Comparison of ENCODE assay signal across 1 cellular context in genomic region chr21:38297193-38297592, GRCh38.
TF ChIP-seq lines count a peak whose summit lies in the region.

No MANE protein-coding gene starts in this region.

TF ChIP-seq in endothelial cell of umbilical vein, 7 proteins besides CTCF, POLR2A, EP300 and RAD21 (continued from another document):
- TF ChIP-seq, protein P1, sequence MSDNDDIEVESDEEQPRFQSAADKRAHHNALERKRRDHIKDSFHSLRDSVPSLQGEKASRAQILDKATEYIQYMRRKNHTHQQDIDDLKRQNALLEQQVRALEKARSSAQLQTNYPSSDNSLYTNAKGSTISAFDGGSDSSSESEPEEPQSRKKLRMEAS (IDR thresholded peaks at IDR 0.05; ENCODE audit: insufficient read depth, insufficient read length): no peak
- no peak for TF ChIP-seq JUN (IDR thresholded peaks at IDR 0.05; ENCODE audit: borderline replicate concordance, insufficient read depth, insufficient read length, low read depth)
- TF ChIP-seq FOS (IDR thresholded peaks at IDR 0.05; ENCODE audit: borderline replicate concordance, insufficient read depth, low read length): no peak
- TF ChIP-seq POLR2AphosphoS5 (IDR thresholded peaks at IDR 0.05; ENCODE audit: insufficient read depth, low read depth, low read length): no peak
TF ChIP-seq in endothelial cell of umbilical vein: peak in this region for 0.
